In the genomic region with DNA sequence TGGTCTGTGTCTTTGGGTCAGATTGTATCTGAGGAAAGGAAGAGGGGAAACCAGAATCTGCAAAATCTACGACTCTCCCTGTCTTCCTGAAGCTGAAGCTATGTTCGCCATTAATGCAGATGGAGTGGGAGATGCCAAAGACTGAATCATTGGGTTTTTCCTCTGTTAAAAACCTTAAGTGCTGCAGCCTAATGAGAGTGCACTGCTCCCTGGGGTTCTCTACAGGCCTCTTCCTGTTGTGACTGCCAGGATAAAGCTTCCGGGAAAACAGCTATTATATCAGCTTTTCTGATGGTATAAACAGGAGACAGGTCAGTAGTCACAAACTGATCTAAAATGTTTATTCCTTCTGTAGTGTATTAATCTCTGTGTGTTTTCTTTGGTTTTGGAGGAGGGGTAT, we compare ENCODE assay signal across 22 cellular contexts. TPM values are rescaled to one million over a fixed set of nuclear protein-coding genes. Genes with fewer than 3 reads are reported as not detected.
DNase-seq lines count a peak whose midpoint lies in the region; ATAC-seq and TF ChIP-seq lines count a peak whose summit lies in the region.
"Had no signal": no experiment of that assay in that cellular context is flagged by ENCODE, and none has a peak within 500 bp of the region (broad histone marks: within the 10 kb centered on the region; RNA-seq: fewer than 3 reads in every experiment).

No MANE protein-coding gene starts in this region.

- H3K9me3 ChIP-seq in MG63 (no peaks in the 10 kb centered on the region), endodermal cell (ENCODE audit: control insufficient read depth, low read length) (no peaks in the 10 kb centered on the region)
- H3K9me3 ChIP-seq: BLaER1 treated with 17β-estradiol and CSF1 and Interleukin-3, amounts not matched to agents 10 nM and 100 nM; mucosa of descending colon; thoracic aorta had no signal

- H3K4me1 ChIP-seq in endodermal cell (ENCODE audit: control insufficient read depth, insufficient read depth, low read length): no peaks in the 10 kb centered on the region
- H3K4me1 ChIP-seq: neural progenitor cell had no signal

- DNase-seq in activated T-cell treated with anti-CD3 and anti-CD28 coated beads, Interleukin-2, amount 50 U/mL, for 24 hours: no peak
- DNase-seq in activated T-cell treated with anti-CD3 and anti-CD28 coated beads, Interleukin-2, amount 50 U/mL, for 48 hours: no peak
- peak; percentile 22 for DNase-seq in MG63
- DNase-seq in endodermal cell: peak; percentile 62
- no peak for DNase-seq in nephron progenitor cell
- DNase-seq: aorta; GM23248; head of caudate nucleus; mucosa of descending colon; NCI-H1417; NCI-H2171; NCI-H748 treated with DMSO at 0.1 percent for 48 hours; stimulated activated CD4-positive, alpha-beta T cell treated with anti-CD3 and anti-CD28 coated beads, Interleukin-2, amount 100 ng/mL, for 24 hours had no signal

- TF ChIP-seq CTCF in endodermal cell (conservative IDR thresholded peaks at IDR 0.05) (no peak), nephron progenitor cell (IDR thresholded peaks at IDR 0.05) (no peak)

- no peak overlapping the region for H3K27ac ChIP-seq in endodermal cell (ENCODE audit: low read depth, low read length)
- H3K27ac ChIP-seq: BLaER1 treated with 17β-estradiol and CSF1 and Interleukin-3, amounts not matched to agents 10 nM and 100 nM; GM23248; neural progenitor cell; thoracic aorta had no signal

- H3K27me3 Mint-ChIP-seq in activated T-cell treated with anti-CD3 and anti-CD28 coated beads, Interleukin-2, amount 50 U/mL, for 24 hours: no peaks in the 10 kb centered on the region
- H3K27me3 Mint-ChIP-seq in endodermal cell (ENCODE audit: insufficient read depth) (no peaks in the 10 kb centered on the region), nephron progenitor cell (ENCODE audit: low read depth, poor library complexity) (no peaks in the 10 kb centered on the region)
- H3K27me3 Mint-ChIP-seq: activated naive CD4-positive, alpha-beta T cell treated with anti-CD3 and anti-CD28 coated beads, Interleukin-2, amount 50 U/mL, for 24 hours had no signal

- WGBS in endodermal cell (ENCODE audit: insufficient coverage in 1 of 2, insufficient read length in 1 of 2), 2 experiments: 89 to 94% methylated on average over 3 of the region's 3 CpGs

- ATAC-seq in GM19324 (IDR thresholded peaks at IDR 0.05; ENCODE audit: low FRiP score, unreplicated experiment) (no peak), GM18502 (IDR thresholded peaks at IDR 0.05; ENCODE audit: poor library complexity, unreplicated experiment) (no peak), GM21717 (IDR thresholded peaks at IDR 0.05; ENCODE audit: unreplicated experiment) (no peak)
- ATAC-seq: mucosa of descending colon; stimulated activated effector memory CD8-positive, alpha-beta T cell treated with anti-CD3 and anti-CD28 coated beads, Interleukin-12 subunit alpha, Interleukin-12 subunit beta, amount 100 ng/mL, for 72 hours had no signal

- no peaks in the 10 kb centered on the region for H3K27me3 ChIP-seq in MG63
- no peaks in the 10 kb centered on the region for H3K27me3 ChIP-seq in endodermal cell (ENCODE audit: control insufficient read depth, insufficient read depth, low read length, poor library complexity, severe bottlenecking)
- H3K27me3 ChIP-seq: BLaER1 treated with 17β-estradiol and CSF1 and Interleukin-3, amounts not matched to agents 10 nM and 100 nM; neural progenitor cell had no signal

- H3K4me3 ChIP-seq in MG63: no peak overlapping the region
- no peak overlapping the region for H3K4me3 ChIP-seq in endodermal cell (ENCODE audit: low read length)
- H3K4me3 ChIP-seq: BLaER1 treated with 17β-estradiol and CSF1 and Interleukin-3, amounts not matched to agents 10 nM and 100 nM; GM23248; mucosa of descending colon; neural progenitor cell; skin epidermis; thoracic aorta had no signal

- no peak overlapping the region for H3K4me3 Mint-ChIP-seq in activated T-cell treated with anti-CD3 and anti-CD28 coated beads, Interleukin-2, amount 50 U/mL, for 24 hours
- H3K4me3 Mint-ChIP-seq in endodermal cell (no peak overlapping the region), nephron progenitor cell (no peak overlapping the region)
- H3K4me3 Mint-ChIP-seq: activated naive CD4-positive, alpha-beta T cell treated with anti-CD3 and anti-CD28 coated beads, Interleukin-2, amount 50 U/mL, for 24 hours; neural progenitor cell; stimulated activated effector memory CD8-positive, alpha-beta T cell treated with anti-CD3 and anti-CD28 coated beads, Interleukin-12 subunit alpha, Interleukin-12 subunit beta, amount 100 ng/mL, for 72 hours had no signal

- H3K9ac ChIP-seq in endodermal cell (ENCODE audit: extremely low read depth, low read length, poor library complexity, severe bottlenecking): no peak overlapping the region
- H3K9ac ChIP-seq: BLaER1 treated with 17β-estradiol and CSF1 and Interleukin-3, amounts not matched to agents 10 nM and 100 nM; GM23248; neural progenitor cell had no signal

- H3K27ac Mint-ChIP-seq in activated T-cell treated with anti-CD3 and anti-CD28 coated beads, Interleukin-2, amount 50 U/mL, for 24 hours: peak overlapping the region; percentile 1
- H3K27ac Mint-ChIP-seq in endodermal cell: peak overlapping the region; percentile 90
- peak overlapping the region; percentile 74 for H3K27ac Mint-ChIP-seq in nephron progenitor cell
- H3K27ac Mint-ChIP-seq: activated naive CD4-positive, alpha-beta T cell treated with anti-CD3 and anti-CD28 coated beads, Interleukin-2, amount 50 U/mL, for 24 hours; neural progenitor cell; stimulated activated effector memory CD8-positive, alpha-beta T cell treated with anti-CD3 and anti-CD28 coated beads, Interleukin-12 subunit alpha, Interleukin-12 subunit beta, amount 100 ng/mL, for 72 hours had no signal

- peaks cover 51% of the 10 kb centered on the region for H3K36me3 ChIP-seq in MG63
- peaks cover 60% of the 10 kb centered on the region for H3K36me3 ChIP-seq in endodermal cell (ENCODE audit: control insufficient read depth, insufficient read depth, low read length)
- H3K36me3 ChIP-seq: neural progenitor cell had no signal

- H3K9me3 Mint-ChIP-seq in activated T-cell treated with anti-CD3 and anti-CD28 coated beads, Interleukin-2, amount 50 U/mL, for 24 hours: no peaks in the 10 kb centered on the region
- no peaks in the 10 kb centered on the region for H3K9me3 Mint-ChIP-seq in endodermal cell
- H3K9me3 Mint-ChIP-seq in nephron progenitor cell: no peaks in the 10 kb centered on the region
- H3K9me3 Mint-ChIP-seq: activated naive CD4-positive, alpha-beta T cell treated with anti-CD3 and anti-CD28 coated beads, Interleukin-2, amount 50 U/mL, for 24 hours; neural progenitor cell; stimulated activated effector memory CD8-positive, alpha-beta T cell treated with anti-CD3 and anti-CD28 coated beads, Interleukin-12 subunit alpha, Interleukin-12 subunit beta, amount 100 ng/mL, for 72 hours had no signal

- H3K4me1 Mint-ChIP-seq in activated T-cell treated with anti-CD3 and anti-CD28 coated beads, Interleukin-2, amount 50 U/mL, for 24 hours (ENCODE audit: low read depth): no peaks in the 10 kb centered on the region
- peaks cover 7% of the 10 kb centered on the region for H3K4me1 Mint-ChIP-seq in endodermal cell
- peaks cover 3% of the 10 kb centered on the region for H3K4me1 Mint-ChIP-seq in nephron progenitor cell
- H3K4me1 Mint-ChIP-seq: activated naive CD4-positive, alpha-beta T cell treated with anti-CD3 and anti-CD28 coated beads, Interleukin-2, amount 50 U/mL, for 24 hours; neural progenitor cell; stimulated activated effector memory CD8-positive, alpha-beta T cell treated with anti-CD3 and anti-CD28 coated beads, Interleukin-12 subunit alpha, Interleukin-12 subunit beta, amount 100 ng/mL, for 72 hours had no signal

- peaks cover 81% of the 10 kb centered on the region for H3K36me3 Mint-ChIP-seq in activated T-cell treated with anti-CD3 and anti-CD28 coated beads, Interleukin-2, amount 50 U/mL, for 24 hours (ENCODE audit: low read depth)
- H3K36me3 Mint-ChIP-seq in endodermal cell (ENCODE audit: low read depth) (peaks cover 63% of the 10 kb centered on the region), nephron progenitor cell (ENCODE audit: low read depth) (peaks cover 61% of the 10 kb centered on the region)
- H3K36me3 Mint-ChIP-seq: activated naive CD4-positive, alpha-beta T cell treated with anti-CD3 and anti-CD28 coated beads, Interleukin-2, amount 50 U/mL, for 24 hours had no signal

RNA-seq across cellular contexts. Expression of a gene that starts 24.0 kb away (rescaled TPM):
- total RNA-seq in MG63 (2014; rRNA removed; shearing (Covaris generic); ENCODE audit: low replicate concordance): 43.1 and 53.4 TPM in 2 replicates
- total RNA-seq in endodermal cell: 10 to 100 TPM; 15.7 to 23.5 TPM
- polyA plus RNA-seq in endodermal cell (2013, experiment 1 of 2): 20.9 TPM
- polyA plus RNA-seq in endodermal cell (2013, experiment 2 of 2): 20.8 TPM

RNA-seq across cellular contexts. Expression of a gene that starts 32.8 kb away (rescaled TPM):
- 3.5 and 4.4 TPM in 2 replicates for total RNA-seq in MG63 (2014; rRNA removed; shearing (Covaris generic); ENCODE audit: low replicate concordance)
- 10 to 100 TPM; 33.6 to 47.1 TPM for total RNA-seq in endodermal cell
- polyA plus RNA-seq in endodermal cell (2013, experiment 1 of 2): 21.0 TPM
- polyA plus RNA-seq in endodermal cell (2013, experiment 2 of 2): 19.3 TPM

RNA-seq across cellular contexts. Expression of a gene that starts 36.1 kb away (rescaled TPM):
- total RNA-seq in MG63 (2014; rRNA removed; shearing (Covaris generic); ENCODE audit: low replicate concordance): 14.5 and 16.9 TPM in 2 replicates
- total RNA-seq in endodermal cell: 10 to 100 TPM; 34.1 to 50.9 TPM
- polyA plus RNA-seq in endodermal cell (2013, experiment 1 of 2): 21.4 TPM
- polyA plus RNA-seq in endodermal cell (2013, experiment 2 of 2): 22.0 TPM

RNA-seq across cellular contexts. Expression of a gene that starts 38.7 kb away (rescaled TPM):
- total RNA-seq in MG63 (2014; rRNA removed; shearing (Covaris generic); ENCODE audit: low replicate concordance): not detected in 2 replicates
- total RNA-seq in endodermal cell: under 1 TPM; 0.46 to 0.57 TPM
- 0.21 TPM for polyA plus RNA-seq in endodermal cell (2013, experiment 1 of 2)
- 0.33 TPM for polyA plus RNA-seq in endodermal cell (2013, experiment 2 of 2)
- total RNA-seq: GM23248 had no signal

Comparison
In these comparisons a context has a peak if more than half of its experiments do, and no peak if none do; other contexts are left out.
1. DNase-seq: peak in MG63 (single experiment) and endodermal cell (single experiment); none in activated T-cell treated with anti-CD3 and anti-CD28 coated beads, Interleukin-2, amount 50 U/mL, for 24 hours (single experiment), activated T-cell treated with anti-CD3 and anti-CD28 coated beads, Interleukin-2, amount 50 U/mL, for 48 hours (0 of 2) and nephron progenitor cell (single experiment).
2. H3K27ac Mint-ChIP-seq: peak in every context shown above with its lines; median percentile 90 in endodermal cell; 74 in nephron progenitor cell; 1 in activated T-cell treated with anti-CD3 and anti-CD28 coated beads, Interleukin-2, amount 50 U/mL, for 24 hours.